Comparison of ENCODE assay signal across 1 cellular context in the genomic region with DNA sequence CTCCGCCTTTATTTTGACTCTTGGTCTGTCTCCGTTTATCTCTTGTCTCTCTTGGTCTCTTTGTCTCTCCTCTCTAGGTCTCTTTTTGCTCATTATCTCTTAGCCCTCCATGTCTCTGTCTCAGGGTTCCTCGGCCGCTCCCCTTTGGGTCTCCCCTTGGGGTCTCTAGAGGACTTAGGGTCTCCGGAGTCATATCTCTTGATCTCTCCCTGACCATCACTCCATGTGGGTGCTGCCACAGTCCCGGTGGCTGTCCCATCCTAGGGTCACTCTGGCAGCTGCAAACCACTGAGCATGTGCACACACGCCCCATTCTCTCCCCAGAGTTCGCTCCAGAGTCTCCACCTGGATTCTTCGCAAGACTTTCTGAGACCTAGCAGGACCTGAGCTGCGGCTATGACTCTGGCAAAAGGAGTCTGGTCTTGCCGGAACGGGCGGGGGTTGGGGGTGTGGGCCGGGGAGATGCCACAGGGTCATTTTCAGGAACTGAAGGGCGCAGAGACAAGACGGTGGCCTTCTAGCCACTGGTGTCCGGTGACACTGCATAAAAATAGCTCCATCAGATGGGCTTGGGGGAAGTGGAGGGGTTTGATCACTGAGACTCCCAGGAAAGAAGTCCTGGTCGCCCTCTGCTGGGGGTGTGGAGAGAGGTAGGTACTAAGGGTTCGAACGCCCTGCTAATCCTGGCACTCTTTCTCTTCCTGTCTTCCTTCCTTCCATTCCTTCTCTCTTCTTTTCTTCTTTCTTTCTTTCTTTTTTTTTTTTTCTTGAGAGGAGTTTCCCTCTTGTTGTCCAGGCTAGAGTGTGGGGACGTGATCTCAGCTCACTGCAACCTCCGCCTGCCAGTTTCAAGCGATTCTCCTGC.
TF ChIP-seq lines count a peak whose summit lies in the region.

No MANE protein-coding gene starts in this region.

TF ChIP-seq in K562, 482 proteins besides CTCF, POLR2A, EP300 and RAD21 (continued from another document and continues in another):
- TF ChIP-seq ZNF282 (CRISPR knock-in tag; IDR thresholded peaks at IDR 0.05) = no peak
- no peak for TF ChIP-seq MXI1 (IDR thresholded peaks at IDR 0.05; ENCODE audit: low read depth, low read length)
- TF ChIP-seq, protein P1, sequence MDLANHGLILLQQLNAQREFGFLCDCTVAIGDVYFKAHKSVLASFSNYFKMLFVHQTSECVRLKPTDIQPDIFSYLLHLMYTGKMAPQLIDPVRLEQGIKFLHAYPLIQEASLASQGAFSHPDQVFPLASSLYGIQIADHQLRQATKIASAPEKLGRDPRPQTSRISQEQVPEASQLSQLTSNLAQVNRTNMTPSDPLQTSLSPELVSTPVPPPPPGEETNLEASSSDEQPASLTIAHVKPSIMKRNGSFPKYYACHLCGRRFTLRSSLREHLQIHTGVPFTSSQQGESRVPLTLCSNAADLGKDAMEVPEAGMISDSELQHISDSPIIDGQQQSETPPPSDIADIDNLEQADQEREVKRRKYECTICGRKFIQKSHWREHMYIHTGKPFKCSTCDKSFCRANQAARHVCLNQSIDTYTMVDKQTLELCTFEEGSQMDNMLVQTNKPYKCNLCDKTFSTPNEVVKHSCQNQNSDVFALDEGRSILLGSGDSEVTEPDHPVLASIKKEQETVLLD (IDR thresholded peaks at IDR 0.05) = peak; percentile 63; the same call in 1 of the 2 replicates
- TF ChIP-seq, protein P2, sequence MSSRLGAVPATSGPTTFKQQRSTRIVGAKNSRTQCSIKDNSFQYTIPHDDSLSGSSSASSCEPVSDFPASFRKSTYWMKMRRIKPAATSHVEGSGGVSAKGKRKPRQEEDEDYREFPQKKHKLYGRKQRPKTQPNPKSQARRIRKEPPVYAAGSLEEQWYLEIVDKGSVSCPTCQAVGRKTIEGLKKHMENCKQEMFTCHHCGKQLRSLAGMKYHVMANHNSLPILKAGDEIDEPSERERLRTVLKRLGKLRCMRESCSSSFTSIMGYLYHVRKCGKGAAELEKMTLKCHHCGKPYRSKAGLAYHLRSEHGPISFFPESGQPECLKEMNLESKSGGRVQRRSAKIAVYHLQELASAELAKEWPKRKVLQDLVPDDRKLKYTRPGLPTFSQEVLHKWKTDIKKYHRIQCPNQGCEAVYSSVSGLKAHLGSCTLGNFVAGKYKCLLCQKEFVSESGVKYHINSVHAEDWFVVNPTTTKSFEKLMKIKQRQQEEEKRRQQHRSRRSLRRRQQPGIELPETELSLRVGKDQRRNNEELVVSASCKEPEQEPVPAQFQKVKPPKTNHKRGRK (tag; IDR thresholded peaks at IDR 0.05) = peak; percentile 82
- TF ChIP-seq, protein P3, sequence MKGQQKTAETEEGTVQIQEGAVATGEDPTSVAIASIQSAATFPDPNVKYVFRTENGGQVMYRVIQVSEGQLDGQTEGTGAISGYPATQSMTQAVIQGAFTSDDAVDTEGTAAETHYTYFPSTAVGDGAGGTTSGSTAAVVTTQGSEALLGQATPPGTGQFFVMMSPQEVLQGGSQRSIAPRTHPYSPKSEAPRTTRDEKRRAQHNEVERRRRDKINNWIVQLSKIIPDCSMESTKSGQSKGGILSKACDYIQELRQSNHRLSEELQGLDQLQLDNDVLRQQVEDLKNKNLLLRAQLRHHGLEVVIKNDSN (CRISPR knock-in tag; IDR thresholded peaks at IDR 0.05) = no peak
- no peak for TF ChIP-seq ZNF561 (CRISPR knock-in tag; conservative IDR thresholded peaks at IDR 0.05)
- no peak for TF ChIP-seq RBM15 (IDR thresholded peaks at IDR 0.05; ENCODE audit: insufficient read depth, low read length)
- no peak for TF ChIP-seq ZNF79 (CRISPR knock-in tag; IDR thresholded peaks at IDR 0.05; ENCODE audit: low read depth)
- no peak for TF ChIP-seq RBM39 (optimal IDR thresholded peaks at IDR 0.05; ENCODE audit: low read depth, low read length)
- TF ChIP-seq GABPA (tag; conservative IDR thresholded peaks at IDR 0.05; ENCODE audit: low read depth) = no peak
- TF ChIP-seq NBN (IDR thresholded peaks at IDR 0.05; ENCODE audit: low read depth) = peak; percentile 63; the same call in 1 of the 2 replicates
- TF ChIP-seq CEBPG (CRISPR knock-in tag; IDR thresholded peaks at IDR 0.05) = no peak
- TF ChIP-seq CEBPG (tag; conservative IDR thresholded peaks at IDR 0.05 in 1 of 2, IDR thresholded peaks at IDR 0.05 in 1 of 2) = no peak
- TF ChIP-seq, protein P4, sequence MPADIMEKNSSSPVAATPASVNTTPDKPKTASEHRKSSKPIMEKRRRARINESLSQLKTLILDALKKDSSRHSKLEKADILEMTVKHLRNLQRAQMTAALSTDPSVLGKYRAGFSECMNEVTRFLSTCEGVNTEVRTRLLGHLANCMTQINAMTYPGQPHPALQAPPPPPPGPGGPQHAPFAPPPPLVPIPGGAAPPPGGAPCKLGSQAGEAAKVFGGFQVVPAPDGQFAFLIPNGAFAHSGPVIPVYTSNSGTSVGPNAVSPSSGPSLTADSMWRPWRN (IDR thresholded peaks at IDR 0.05; ENCODE audit: low read depth) = no peak
- TF ChIP-seq ZBTB7A (IDR thresholded peaks at IDR 0.05; ENCODE audit: borderline replicate concordance, control insufficient read depth, low read depth, low read length) = peak; percentile 82
- TF ChIP-seq, protein P5, sequence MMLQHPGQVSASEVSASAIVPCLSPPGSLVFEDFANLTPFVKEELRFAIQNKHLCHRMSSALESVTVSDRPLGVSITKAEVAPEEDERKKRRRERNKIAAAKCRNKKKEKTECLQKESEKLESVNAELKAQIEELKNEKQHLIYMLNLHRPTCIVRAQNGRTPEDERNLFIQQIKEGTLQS (IDR thresholded peaks at IDR 0.05) = no peak
- TF ChIP-seq, protein P5 (CRISPR knock-in tag; conservative IDR thresholded peaks at IDR 0.05) = no peak
- TF ChIP-seq HMG20A (CRISPR knock-in tag; conservative IDR thresholded peaks at IDR 0.05) = no peak
- TF ChIP-seq TAF7 (tag; IDR thresholded peaks at IDR 0.05) = no peak
- TF ChIP-seq PCBP2 (IDR thresholded peaks at IDR 0.05; ENCODE audit: low read depth, low read length, poor library complexity, severe bottlenecking) = no peak
- TF ChIP-seq NFRKB (IDR thresholded peaks at IDR 0.05; ENCODE audit: low read depth) = no peak
- TF ChIP-seq ZBTB17 (CRISPR knock-in tag; IDR thresholded peaks at IDR 0.05) = no peak
- TF ChIP-seq CAMTA2 (CRISPR knock-in tag; conservative IDR thresholded peaks at IDR 0.05) = no peak
- TF ChIP-seq SIN3A (IDR thresholded peaks at IDR 0.05; ENCODE audit: borderline replicate concordance in 2 of 2, control insufficient read depth in 1 of 2, low read depth in 2 of 2, low read length in 2 of 2) = no peak
- TF ChIP-seq CBFB (CRISPR knock-in tag; IDR thresholded peaks at IDR 0.05) = no peak
- TF ChIP-seq ZNF57 (CRISPR knock-in tag; IDR thresholded peaks at IDR 0.05) = no peak
- no peak for TF ChIP-seq OTX1 (CRISPR knock-in tag; IDR thresholded peaks at IDR 0.05)
- TF ChIP-seq ZBTB1 (CRISPR knock-in tag; IDR thresholded peaks at IDR 0.05; ENCODE audit: borderline replicate concordance, low read depth) = no peak
- no peak for TF ChIP-seq CBFA2T2 (conservative IDR thresholded peaks at IDR 0.05)
- TF ChIP-seq SAFB2 (IDR thresholded peaks at IDR 0.05; ENCODE audit: borderline replicate concordance, low read depth, low read length, severe bottlenecking) = no peak
- TF ChIP-seq, protein P6, sequence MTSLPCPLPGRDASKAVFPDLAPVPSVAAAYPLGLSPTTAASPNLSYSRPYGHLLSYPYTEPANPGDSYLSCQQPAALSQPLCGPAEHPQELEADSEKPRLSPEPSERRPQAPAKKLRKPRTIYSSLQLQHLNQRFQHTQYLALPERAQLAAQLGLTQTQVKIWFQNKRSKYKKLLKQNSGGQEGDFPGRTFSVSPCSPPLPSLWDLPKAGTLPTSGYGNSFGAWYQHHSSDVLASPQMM (CRISPR knock-in tag; IDR thresholded peaks at IDR 0.05) = no peak
- TF ChIP-seq, protein P7, sequence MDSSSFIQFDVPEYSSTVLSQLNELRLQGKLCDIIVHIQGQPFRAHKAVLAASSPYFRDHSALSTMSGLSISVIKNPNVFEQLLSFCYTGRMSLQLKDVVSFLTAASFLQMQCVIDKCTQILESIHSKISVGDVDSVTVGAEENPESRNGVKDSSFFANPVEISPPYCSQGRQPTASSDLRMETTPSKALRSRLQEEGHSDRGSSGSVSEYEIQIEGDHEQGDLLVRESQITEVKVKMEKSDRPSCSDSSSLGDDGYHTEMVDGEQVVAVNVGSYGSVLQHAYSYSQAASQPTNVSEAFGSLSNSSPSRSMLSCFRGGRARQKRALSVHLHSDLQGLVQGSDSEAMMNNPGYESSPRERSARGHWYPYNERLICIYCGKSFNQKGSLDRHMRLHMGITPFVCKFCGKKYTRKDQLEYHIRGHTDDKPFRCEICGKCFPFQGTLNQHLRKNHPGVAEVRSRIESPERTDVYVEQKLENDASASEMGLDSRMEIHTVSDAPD (CRISPR knock-in tag; IDR thresholded peaks at IDR 0.05) = no peak
- TF ChIP-seq, protein P8, sequence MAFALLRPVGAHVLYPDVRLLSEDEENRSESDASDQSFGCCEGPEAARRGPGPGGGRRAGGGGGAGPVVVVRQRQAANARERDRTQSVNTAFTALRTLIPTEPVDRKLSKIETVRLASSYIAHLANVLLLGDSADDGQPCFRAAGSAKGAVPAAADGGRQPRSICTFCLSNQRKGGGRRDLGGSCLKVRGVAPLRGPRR (CRISPR knock-in tag; IDR thresholded peaks at IDR 0.05) = no peak
- TF ChIP-seq STAT5A (IDR thresholded peaks at IDR 0.05; ENCODE audit: borderline replicate concordance, low read length) = no peak
- no peak for TF ChIP-seq CREB1 (IDR thresholded peaks at IDR 0.05)
- TF ChIP-seq CREB1 (CRISPR knock-in tag; IDR thresholded peaks at IDR 0.05) = no peak
- TF ChIP-seq, protein P9, sequence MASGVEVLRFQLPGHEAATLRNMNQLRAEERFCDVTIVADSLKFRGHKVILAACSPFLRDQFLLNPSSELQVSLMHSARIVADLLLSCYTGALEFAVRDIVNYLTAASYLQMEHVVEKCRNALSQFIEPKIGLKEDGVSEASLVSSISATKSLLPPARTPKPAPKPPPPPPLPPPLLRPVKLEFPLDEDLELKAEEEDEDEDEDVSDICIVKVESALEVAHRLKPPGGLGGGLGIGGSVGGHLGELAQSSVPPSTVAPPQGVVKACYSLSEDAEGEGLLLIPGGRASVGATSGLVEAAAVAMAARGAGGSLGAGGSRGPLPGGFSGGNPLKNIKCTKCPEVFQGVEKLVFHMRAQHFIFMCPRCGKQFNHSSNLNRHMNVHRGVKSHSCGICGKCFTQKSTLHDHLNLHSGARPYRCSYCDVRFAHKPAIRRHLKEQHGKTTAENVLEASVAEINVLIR (CRISPR knock-in tag; IDR thresholded peaks at IDR 0.05) = no peak
- TF ChIP-seq, protein P10, sequence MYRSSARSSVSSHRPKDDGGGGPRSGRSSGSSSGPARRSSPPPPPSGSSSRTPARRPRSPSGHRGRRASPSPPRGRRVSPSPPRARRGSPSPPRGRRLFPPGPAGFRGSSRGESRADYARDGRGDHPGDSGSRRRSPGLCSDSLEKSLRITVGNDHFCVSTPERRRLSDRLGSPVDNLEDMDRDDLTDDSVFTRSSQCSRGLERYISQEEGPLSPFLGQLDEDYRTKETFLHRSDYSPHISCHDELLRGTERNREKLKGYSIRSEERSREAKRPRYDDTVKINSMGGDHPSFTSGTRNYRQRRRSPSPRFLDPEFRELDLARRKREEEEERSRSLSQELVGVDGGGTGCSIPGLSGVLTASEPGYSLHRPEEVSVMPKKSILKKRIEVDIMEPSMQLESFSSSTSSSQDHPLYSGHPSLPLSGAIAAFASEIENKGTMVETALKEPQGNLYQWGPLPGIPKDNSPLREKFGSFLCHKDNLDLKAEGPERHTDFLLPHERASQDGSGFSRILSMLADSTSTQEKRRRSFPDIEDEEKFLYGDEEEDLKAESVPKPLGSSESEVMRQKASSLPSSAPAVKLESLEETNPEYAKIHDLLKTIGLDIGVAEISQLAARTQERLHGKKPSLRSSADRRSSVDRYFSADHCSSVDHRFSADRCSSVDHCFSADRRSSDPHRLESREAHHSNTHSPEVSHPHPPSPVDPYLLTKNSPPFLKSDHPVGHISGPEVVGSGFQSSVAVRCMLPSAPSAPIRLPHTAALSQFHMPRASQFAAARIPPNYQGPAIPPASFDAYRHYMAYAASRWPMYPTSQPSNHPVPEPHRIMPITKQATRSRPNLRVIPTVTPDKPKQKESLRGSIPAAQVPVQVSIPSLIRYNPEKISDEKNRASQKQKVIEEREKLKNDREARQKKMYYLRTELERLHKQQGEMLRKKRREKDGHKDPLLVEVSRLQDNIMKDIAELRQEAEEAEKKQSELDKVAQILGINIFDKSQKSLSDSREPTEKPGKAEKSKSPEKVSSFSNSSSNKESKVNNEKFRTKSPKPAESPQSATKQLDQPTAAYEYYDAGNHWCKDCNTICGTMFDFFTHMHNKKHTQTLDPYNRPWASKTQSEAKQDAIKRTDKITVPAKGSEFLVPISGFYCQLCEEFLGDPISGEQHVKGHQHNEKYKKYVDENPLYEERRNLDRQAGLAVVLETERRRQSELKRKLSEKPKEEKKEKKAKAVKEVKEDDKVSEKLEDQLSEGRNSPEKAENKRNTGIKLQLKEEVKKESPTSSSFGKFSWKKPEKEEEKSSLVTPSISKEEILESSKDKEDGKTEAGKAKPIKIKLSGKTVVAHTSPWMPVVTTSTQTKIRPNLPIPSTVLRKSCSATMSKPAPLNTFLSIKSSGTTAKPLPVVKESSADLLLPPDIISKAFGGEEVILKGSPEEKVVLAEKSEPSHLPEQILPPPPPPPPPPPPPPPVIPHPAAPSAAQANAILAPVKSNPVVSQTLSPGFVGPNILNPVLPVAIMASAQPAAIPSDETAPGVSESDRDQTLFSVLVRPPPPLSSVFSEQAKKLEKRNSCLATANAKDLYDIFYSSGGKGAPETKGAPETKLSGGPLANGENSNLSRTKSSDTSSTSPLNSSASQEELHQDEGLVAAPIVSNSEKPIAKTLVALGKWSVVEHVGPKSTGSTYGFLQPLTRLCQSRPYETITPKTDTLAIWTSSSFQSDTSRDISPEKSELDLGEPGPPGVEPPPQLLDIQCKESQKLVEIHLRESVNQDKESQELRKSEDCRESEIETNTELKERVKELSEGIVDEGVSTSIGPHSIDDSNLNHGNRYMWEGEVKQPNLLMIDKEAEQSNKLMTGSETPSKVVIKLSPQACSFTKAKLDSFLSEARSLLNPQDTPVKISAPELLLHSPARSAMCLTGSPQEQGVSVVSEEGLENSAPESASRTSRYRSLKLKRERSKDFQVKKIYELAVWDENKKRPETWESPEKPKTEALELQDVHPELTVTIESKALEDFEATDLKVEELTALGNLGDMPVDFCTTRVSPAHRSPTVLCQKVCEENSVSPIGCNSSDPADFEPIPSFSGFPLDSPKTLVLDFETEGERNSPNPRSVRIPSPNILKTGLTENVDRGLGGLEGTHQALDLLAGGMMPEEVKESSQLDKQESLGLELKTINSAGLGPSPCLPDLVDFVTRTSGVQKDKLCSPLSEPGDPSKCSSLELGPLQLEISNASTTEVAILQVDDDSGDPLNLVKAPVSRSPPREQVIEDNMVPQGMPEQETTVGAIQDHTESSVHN (IDR thresholded peaks at IDR 0.05; ENCODE audit: borderline replicate concordance in 1 of 2, low read depth in 1 of 2) = no peak
- peak; percentile 50; the same call in 1 of the 2 replicates for TF ChIP-seq PHB2 (IDR thresholded peaks at IDR 0.05; ENCODE audit: low read depth)
